ENCODE assay signal across 22 cellular contexts in the genomic region with DNA sequence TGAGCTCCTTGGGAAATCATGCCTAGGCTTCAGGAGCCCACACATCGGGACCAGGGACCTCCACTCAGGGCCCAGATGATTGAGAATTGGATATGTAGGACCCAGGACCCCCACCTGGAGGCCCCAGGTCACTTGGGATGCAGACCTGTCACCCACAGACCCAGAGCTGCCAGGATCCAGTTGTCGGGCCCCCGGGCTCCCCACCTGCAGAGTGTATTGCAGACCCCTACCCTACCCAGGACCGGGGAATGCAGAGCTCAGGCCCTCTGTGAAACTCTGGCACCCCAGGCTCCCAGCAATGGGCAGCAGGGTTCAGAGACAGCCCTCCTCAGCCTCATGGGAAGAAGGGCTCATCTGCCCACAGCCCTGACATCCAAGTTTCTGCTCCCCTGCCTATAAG. TPM values are rescaled to one million over a fixed set of nuclear protein-coding genes. Genes with fewer than 3 reads are reported as not detected.
"Had no signal": no experiment of that assay in that cellular context is flagged by ENCODE, and none has a peak within 500 bp of the region (broad histone marks: within the 10 kb centered on the region; RNA-seq: fewer than 3 reads in every experiment).

No MANE protein-coding gene starts in this region.

- H3K9me3 ChIP-seq: SK-N-SH had no signal

- DNase-seq: KBM-7, MM.1S, NCI-H1092 treated with DMSO at 0.1 percent for 48 hours, NCI-H1436, NCI-H187, NCI-H2029, NCI-H2081 treated with DMSO at 0.1 percent for 48 hours, NCI-H2171, NCI-H226, NCI-H446, NCI-H510A, NCI-H524 treated with DMSO at 0.1 percent for 48 hours, NCI-H69, NCI-H774, Right ventricle myocardium superior, RPMI8226, SIG-M5, SK-N-SH, SW 1271 had no signal

RNA-seq across cellular contexts. Expression of gene CCER2, which starts 6.4 kb away (rescaled TPM):
- total RNA-seq: HT-29, LHCN-M2, Right ventricle myocardium superior, SK-MEL-5 had no signal
